8 cellular contexts compared by ENCODE assay signal in the genomic region with DNA sequence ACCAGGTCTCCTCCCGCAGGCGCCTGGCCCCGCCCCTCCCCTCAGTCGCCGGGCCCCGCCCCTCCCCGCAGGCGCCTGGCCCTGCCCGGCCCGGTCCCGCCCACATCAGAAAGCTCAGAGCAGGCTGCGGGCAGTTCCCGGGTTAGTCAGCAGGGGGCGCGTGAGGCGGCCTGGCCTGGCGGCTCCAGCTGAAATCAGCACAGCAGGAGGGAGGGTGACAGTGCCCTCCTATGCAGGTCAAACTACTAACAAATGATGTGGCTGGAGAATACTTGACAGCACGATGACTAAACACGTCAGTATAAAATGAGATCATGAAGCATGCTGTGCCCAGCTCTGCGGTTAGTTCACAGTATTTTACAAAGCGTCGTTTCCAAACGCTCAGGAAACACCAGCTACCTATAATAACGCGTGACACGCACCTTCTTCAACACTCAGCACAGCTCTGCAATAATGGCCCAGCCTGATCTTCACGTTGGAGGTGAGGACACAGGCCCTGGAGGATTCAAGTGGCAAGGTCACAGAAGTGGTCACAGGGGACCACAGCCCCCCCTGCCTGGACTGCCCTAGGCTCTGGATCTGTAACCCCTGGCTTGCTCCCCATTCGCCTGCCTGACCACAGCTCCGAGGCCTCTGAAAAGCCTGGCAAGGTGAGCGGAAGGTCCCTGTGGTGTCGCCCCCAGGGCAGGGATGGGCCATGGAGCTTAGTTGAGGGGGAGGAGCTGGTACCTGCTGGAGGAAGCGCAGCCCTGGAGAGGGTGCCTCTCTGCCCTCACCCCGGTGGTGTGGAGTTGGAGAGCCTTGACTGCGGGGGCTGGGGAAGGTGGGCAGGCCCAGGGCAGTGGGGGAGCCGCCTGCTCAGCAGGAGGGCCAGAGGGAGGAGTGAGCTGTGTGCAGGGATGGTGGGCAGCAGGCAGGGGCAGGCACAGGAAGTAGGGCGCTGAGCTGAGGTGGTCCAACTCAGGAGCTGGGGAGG.
A peak's percentile ranks its signal among the peaks of the same experiment; 100 is the strongest.
DNase-seq lines count a peak whose midpoint lies in the region; ATAC-seq and TF ChIP-seq lines count a peak whose summit lies in the region.

No MANE protein-coding gene starts in this region.

- peaks cover 8% of the 10 kb centered on the region for H3K27me3 Mint-ChIP-seq in T-helper 17 cell

- H3K4me1 Mint-ChIP-seq in T-helper 17 cell, result peaks cover 17% of the 10 kb centered on the region

- H3K4me3 Mint-ChIP-seq in T-helper 17 cell, result peak overlapping the region; percentile 19

- no peak overlapping the region for H3K27ac ChIP-seq in right cardiac atrium (ENCODE audit: low read length)

- peak; percentile 78 for ATAC-seq in HG02610 (IDR thresholded peaks at IDR 0.05; ENCODE audit: unreplicated experiment)
- ATAC-seq in T-helper 17 cell, result peak; percentile 95
- ATAC-seq in right cardiac atrium, result peak; percentile 91 to 93
- ATAC-seq in sciatic nerve, result peak; percentile 88
- ATAC-seq in HG03095 (IDR thresholded peaks at IDR 0.05; ENCODE audit: unreplicated experiment), result no peak

- H3K4me3 ChIP-seq in GM12864 (ENCODE audit: low read depth, low read length) (no peak overlapping the region), right cardiac atrium (ENCODE audit: low read length) (no peak overlapping the region)

- no peaks in the 10 kb centered on the region for H3K4me1 ChIP-seq in right cardiac atrium (ENCODE audit: control insufficient read depth, insufficient read depth, low read length)

- H3K36me3 Mint-ChIP-seq in T-helper 17 cell (ENCODE audit: low read depth), result no peaks in the 10 kb centered on the region

- 17% methylated on average over 36 of the region's 36 CpGs for WGBS in right cardiac atrium

- H3K9me3 ChIP-seq in T-helper 17 cell (ENCODE audit: control insufficient read depth, low read length, poor library complexity, severe bottlenecking), result no peaks in the 10 kb centered on the region
- no peaks in the 10 kb centered on the region for H3K9me3 ChIP-seq in right cardiac atrium (ENCODE audit: control insufficient read depth, low read length)

- DNase-seq in GM12864 (ENCODE audit: low read depth) (peak; percentile 16), NCI-H1105 (lab: John Stamatoyannopoulos, UW) (peak; percentile 81), T-helper 17 cell (peak; percentile 79 to 96 (median 86)), amniotic epithelial cell (ENCODE audit: low read depth) (peak; percentile 92), right cardiac atrium (peak; percentile 91 to 97 (median 96)), sciatic nerve (ENCODE audit: low spot score) (peak; percentile 91)

- H3K27me3 ChIP-seq in right cardiac atrium (ENCODE audit: control insufficient read depth, insufficient read depth), result no peaks in the 10 kb centered on the region

- intact Hi-C loops in right cardiac atrium (cut with DNase I) (loop anchor here (2.0 to 10.0 kb wide), 4 partner anchors 47 to 143 kb away; no protein-coding TSS in a partner anchor), sciatic nerve (cut with DNase I) (loop anchor here (5.0 kb wide), 1 partner anchor 55 kb away; no protein-coding TSS in a partner anchor)

- peak; percentile 77 for TF ChIP-seq CTCF in GM12864 (IDR thresholded peaks at IDR 0.05; ENCODE audit: low read depth, low read length, missing control alignments)

- no peak overlapping the region for H3K27ac Mint-ChIP-seq in T-helper 17 cell

Comparison
In these comparisons a context has a peak if more than half of its experiments do, and no peak if none do; other contexts are left out.
1. DNase-seq: peak in every context shown above with its lines; median percentile 96 in right cardiac atrium; 92 in amniotic epithelial cell; 91 in sciatic nerve; 86 in T-helper 17 cell; 81 in NCI-H1105; 16 in GM12864.